Comparison of ENCODE assay signal across 12 cellular contexts in the genomic region with DNA sequence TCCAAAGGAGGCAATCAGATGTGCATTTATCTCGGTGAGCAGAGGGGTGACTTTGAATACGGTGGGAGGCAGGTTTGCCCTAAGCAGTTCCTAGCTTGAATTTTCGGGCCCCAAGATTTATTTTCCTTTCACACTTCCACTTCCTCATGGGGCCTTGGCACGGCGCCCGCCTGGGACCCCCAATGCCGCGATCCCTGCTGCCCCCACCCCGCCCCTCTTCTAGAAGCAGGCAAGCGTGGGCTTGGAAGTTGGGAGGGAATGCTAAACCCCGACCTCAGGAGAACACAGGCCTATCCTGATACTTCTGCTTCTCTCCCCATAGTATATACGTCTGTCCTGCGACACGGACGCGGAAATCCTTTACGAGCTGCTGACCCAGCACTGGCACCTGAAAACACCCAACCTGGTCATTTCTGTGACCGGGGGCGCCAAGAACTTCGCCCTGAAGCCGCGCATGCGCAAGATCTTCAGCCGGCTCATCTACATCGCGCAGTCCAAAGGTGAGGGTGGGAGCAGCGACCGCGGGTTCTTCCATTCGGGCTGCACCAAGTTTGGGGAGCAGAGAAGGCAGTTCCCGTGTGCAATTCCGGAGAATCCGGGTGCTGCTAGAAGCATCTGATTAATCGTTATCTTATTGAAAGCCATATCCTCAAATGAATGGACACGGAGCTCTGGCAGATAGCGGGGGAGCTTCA. TPM values are rescaled to one million over a fixed set of nuclear protein-coding genes. Genes with fewer than 3 reads are reported as not detected.
A peak's percentile ranks its signal among the peaks of the same experiment; 100 is the strongest.
DNase-seq lines count a peak whose midpoint lies in the region; ATAC-seq and TF ChIP-seq lines count a peak whose summit lies in the region.
"Had no signal": no experiment of that assay in that cellular context is flagged by ENCODE, and none has a peak within 500 bp of the region (broad histone marks: within the 10 kb centered on the region; RNA-seq: fewer than 3 reads in every experiment).

No MANE protein-coding gene starts in this region.

- CTCF ChIA-PET in CD4-positive, alpha-beta T cell (lab: Charles Lee), result no interaction called here

- no peaks in the 10 kb centered on the region for H3K4me1 ChIP-seq in psoas muscle
- H3K4me1 ChIP-seq: Caco-2 had no signal

- H3K9me3 ChIP-seq in CD4-positive, alpha-beta T cell (ENCODE audit: control insufficient read depth, low read length), result peaks cover 4% of the 10 kb centered on the region
- no peaks in the 10 kb centered on the region for H3K9me3 ChIP-seq in psoas muscle
- H3K9me3 ChIP-seq: Caco-2, neutrophil had no signal

- peaks cover 6% of the 10 kb centered on the region for H3K4me1 Mint-ChIP-seq in CD4-positive, alpha-beta T cell (ENCODE audit: low read depth)
- no peaks in the 10 kb centered on the region for H3K4me1 Mint-ChIP-seq in nephron progenitor cell

- H3K36me3 Mint-ChIP-seq in CD4-positive, alpha-beta T cell (ENCODE audit: low read depth), result no peaks in the 10 kb centered on the region
- H3K36me3 Mint-ChIP-seq in nephron progenitor cell (ENCODE audit: low read depth), result no peaks in the 10 kb centered on the region

- ATAC-seq in CD4-positive, alpha-beta T cell (ENCODE audit: poor library complexity), result no peak
- ATAC-seq in GM21447 (IDR thresholded peaks at IDR 0.05; ENCODE audit: unreplicated experiment) (no peak), GM18873 (IDR thresholded peaks at IDR 0.05; ENCODE audit: low FRiP score, unreplicated experiment) (no peak), GM21576 (IDR thresholded peaks at IDR 0.05; ENCODE audit: unreplicated experiment) (no peak), psoas muscle (no peak)

- H3K27ac ChIP-seq in CD4-positive, alpha-beta T cell (ENCODE audit: low read depth, low read length), result no peak overlapping the region
- no peak overlapping the region for H3K27ac ChIP-seq in psoas muscle
- H3K27ac ChIP-seq: neutrophil, transverse colon had no signal

- intact Hi-C loops in CD4-positive, alpha-beta T cell (cut with DNase I, micrococcal nuclease), result no loop called here
- intact Hi-C loops in psoas muscle (cut with DNase I), result no loop called here

- H3K4me3 Mint-ChIP-seq in CD4-positive, alpha-beta T cell, result peak overlapping the region; percentile 54
- peak overlapping the region; percentile 71 for H3K4me3 Mint-ChIP-seq in nephron progenitor cell

- peak overlapping the region; percentile 50 for H3K4me3 ChIP-seq in epithelial cell of proximal tubule (ENCODE audit: low read depth, low read length)
- H3K4me3 ChIP-seq in psoas muscle, result no peak overlapping the region

- no peak overlapping the region for H3K27ac Mint-ChIP-seq in CD4-positive, alpha-beta T cell
- H3K27ac Mint-ChIP-seq in nephron progenitor cell, result no peak overlapping the region

- no peak for TF ChIP-seq CTCF in CD4-positive, alpha-beta T cell (IDR thresholded peaks at IDR 0.05)
- TF ChIP-seq CTCF in epithelial cell of proximal tubule (conservative IDR thresholded peaks at IDR 0.05; ENCODE audit: low read depth, low read length) (no peak), nephron progenitor cell (IDR thresholded peaks at IDR 0.05) (no peak), psoas muscle (IDR thresholded peaks at IDR 0.05) (no peak)

- peaks cover 31% of the 10 kb centered on the region for H3K27me3 ChIP-seq in CD4-positive, alpha-beta T cell (ENCODE audit: control insufficient read depth, insufficient read depth, low read length)
- H3K27me3 ChIP-seq in psoas muscle (ENCODE audit: insufficient read depth in 3 of 3, low read length in 2 of 3), result peaks cover 0 to 12% (median 0%) of the 10 kb centered on the region in 3 donors

- H3K27me3 Mint-ChIP-seq in CD4-positive, alpha-beta T cell, result peaks cover 87% of the 10 kb centered on the region
- H3K27me3 Mint-ChIP-seq in nephron progenitor cell (ENCODE audit: low read depth, poor library complexity), result peaks cover 48% of the 10 kb centered on the region

- peaks cover 3% of the 10 kb centered on the region for H3K9me3 Mint-ChIP-seq in CD4-positive, alpha-beta T cell
- peaks cover 4% of the 10 kb centered on the region for H3K9me3 Mint-ChIP-seq in nephron progenitor cell

- POLR2A ChIA-PET in CD4-positive, alpha-beta T cell (lab: Charles Lee), result no interaction called here

- no peak for DNase-seq in CD4-positive, alpha-beta T cell
- DNase-seq in LHCN-M2 (ENCODE audit: low read depth), result peak; percentile 8
- DNase-seq in epithelial cell of proximal tubule (ENCODE audit: low read depth), result no peak
- peak; percentile 20 for DNase-seq in nephron progenitor cell
- DNase-seq in psoas muscle, result no peak
- DNase-seq: Caco-2, transverse colon had no signal

- WGBS in psoas muscle, 3 donors, result 16 to 21% (median 19%) methylated on average over 36 of the region's 36 CpGs

- no peaks in the 10 kb centered on the region for H3K36me3 ChIP-seq in psoas muscle (ENCODE audit: insufficient read depth in 1 of 2, low read depth in 1 of 2)
- H3K36me3 ChIP-seq: neutrophil, transverse colon had no signal

RNA-seq across cellular contexts. Expression of gene TRPM8, which starts 21.6 kb away (rescaled TPM):
- total RNA-seq in CD4-positive, alpha-beta T cell, result not detected
- total RNA-seq in LHCN-M2 (2014; rRNA removed) (0.80 and 0.90 TPM in 2 replicates), epithelial cell of proximal tubule (0.87 and 4.1 TPM in 2 replicates), psoas muscle (not detected)
- 0.12 TPM for polyA plus RNA-seq in LHCN-M2 (2012)
- not detected for polyA plus RNA-seq in psoas muscle
- total RNA-seq: Caco-2, MCF 10A, transverse colon had no signal

Comparison
In these comparisons a context has a peak if more than half of its experiments do, and no peak if none do; other contexts are left out.
1. DNase-seq: peak in LHCN-M2 (single experiment) and nephron progenitor cell (single experiment); none in CD4-positive, alpha-beta T cell (0 of 10), epithelial cell of proximal tubule (single experiment) and psoas muscle (0 of 2).